ENCODE assay signal across 8 cellular contexts in the genomic region with DNA sequence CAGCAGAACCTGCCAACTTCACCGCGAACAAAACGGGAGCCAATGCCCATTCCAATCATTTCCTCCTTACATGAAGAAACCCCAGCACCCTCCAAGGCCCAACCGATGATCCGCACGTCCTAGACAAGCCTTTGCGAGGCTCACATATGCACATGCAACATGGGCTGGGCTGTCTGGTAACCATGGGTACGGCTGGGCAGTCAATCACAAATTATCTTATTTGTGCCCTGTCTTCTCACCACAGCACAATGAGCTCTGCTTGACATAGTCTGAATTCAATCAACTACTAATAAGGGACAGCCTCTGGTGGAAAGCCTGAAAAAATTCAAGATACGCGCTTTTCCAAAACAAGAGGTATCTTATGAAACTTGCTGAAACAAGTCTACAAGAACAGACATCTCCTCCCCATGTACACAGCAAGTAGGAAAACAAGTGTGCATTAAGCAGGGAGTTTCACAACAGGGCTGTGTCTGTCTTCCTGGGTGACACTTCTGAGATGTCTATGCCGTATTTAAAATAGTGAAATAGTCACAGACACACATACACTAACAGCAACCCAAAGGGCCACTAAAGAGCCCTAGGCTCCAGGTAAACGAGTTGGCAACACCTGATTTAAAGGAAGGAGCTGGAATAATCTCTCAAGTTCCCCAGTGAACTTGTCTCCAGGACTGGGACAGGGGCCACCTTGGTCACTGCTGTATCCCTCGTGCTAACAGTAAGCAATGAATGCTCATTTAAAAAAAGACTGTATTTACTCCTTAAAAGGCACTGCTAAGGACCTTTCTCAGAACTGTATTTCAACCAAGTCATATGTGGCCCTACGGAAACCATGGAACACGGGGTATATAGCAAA. TPM values are rescaled to one million over a fixed set of nuclear protein-coding genes. Genes with fewer than 3 reads are reported as not detected.
DNase-seq lines count a peak whose midpoint lies in the region; ATAC-seq and TF ChIP-seq lines count a peak whose summit lies in the region.

No MANE protein-coding gene starts in this region.

- POLR2A ChIA-PET in HEK293T (lab: Yijun Ruan, JAX) = interaction anchor here (0.9 to 6.5 kb wide), 2 partner anchors 12 to 21 kb away, joined by 3 to 50 read pairs; partner anchors contain the start of gene GID8

- ATAC-seq in HG03457 (IDR thresholded peaks at IDR 0.05; ENCODE audit: unreplicated experiment) = no peak

- intact Hi-C loops in prostate gland (cut with DNase I) = no loop called here

- DNase-seq in AG08395 (ENCODE audit: low spot score) = peak; percentile 24
- DNase-seq in HEK293T (ENCODE audit: extremely low spot score) = no peak
- peak; percentile 69 for DNase-seq in fibroblast of peridontal ligament (ENCODE audit: extremely low read depth)
- DNase-seq in prostate gland (ENCODE audit: low spot score) = peak; percentile 42
- DNase-seq in NCI-H510A treated with DMSO at 0.1 percent for 48 hours (lab: John Stamatoyannopoulos, UW) = no peak
- DNase-seq in OCI-M2 (lab: John Stamatoyannopoulos, UW; ENCODE audit: unreplicated experiment) = no peak

- CTCF ChIA-PET in HEK293T (lab: Yijun Ruan, JAX) = interaction anchor here (1.0 kb wide), 1 partner anchor 17 kb away, joined by 3 read pairs; no protein-coding TSS in a partner anchor

- no peaks in the 10 kb centered on the region for H3K9me3 ChIP-seq in prostate gland

- peak; percentile 35 for TF ChIP-seq POLR2A in prostate gland (IDR thresholded peaks at IDR 0.05)

- WGBS in prostate gland = 15% methylated on average over 15 of the region's 15 CpGs

- H3K36me3 ChIP-seq in prostate gland = no peaks in the 10 kb centered on the region

- H3K27ac ChIP-seq in VCaP = peak overlapping the region; percentile 98
- H3K27ac ChIP-seq in prostate gland = peak overlapping the region; percentile 97 to 98

- TF ChIP-seq CTCF in VCaP (conservative IDR thresholded peaks at IDR 0.05) (no peak), prostate gland (IDR thresholded peaks at IDR 0.05) (no peak)

- H3K4me3 ChIP-seq in prostate gland = peak overlapping the region; percentile 88 to 93

- H3K4me1 ChIP-seq in prostate gland (replicated peaks) = peaks cover 44% of the 10 kb centered on the region

- H3K27me3 ChIP-seq in prostate gland (replicated peaks; ENCODE audit: insufficient read depth) = no peaks in the 10 kb centered on the region

TF ChIP-seq in HEK293T, 16 proteins besides CTCF, POLR2A, EP300 and RAD21:
- TF ChIP-seq, protein P1, sequence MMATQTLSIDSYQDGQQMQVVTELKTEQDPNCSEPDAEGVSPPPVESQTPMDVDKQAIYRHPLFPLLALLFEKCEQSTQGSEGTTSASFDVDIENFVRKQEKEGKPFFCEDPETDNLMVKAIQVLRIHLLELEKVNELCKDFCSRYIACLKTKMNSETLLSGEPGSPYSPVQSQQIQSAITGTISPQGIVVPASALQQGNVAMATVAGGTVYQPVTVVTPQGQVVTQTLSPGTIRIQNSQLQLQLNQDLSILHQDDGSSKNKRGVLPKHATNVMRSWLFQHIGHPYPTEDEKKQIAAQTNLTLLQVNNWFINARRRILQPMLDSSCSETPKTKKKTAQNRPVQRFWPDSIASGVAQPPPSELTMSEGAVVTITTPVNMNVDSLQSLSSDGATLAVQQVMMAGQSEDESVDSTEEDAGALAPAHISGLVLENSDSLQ (IDR thresholded peaks at IDR 0.05) = peak; percentile 93
- no peak for TF ChIP-seq SUZ12 (IDR thresholded peaks at IDR 0.05)
TF ChIP-seq in HEK293T: peak in this region for 1.

RNA-seq across cellular contexts. Expression of gene DIDO1, which starts 1.5 kb away (rescaled TPM):
- total RNA-seq in prostate gland = 10 to 100 TPM; 68.5 to 75.9 TPM

RNA-seq across cellular contexts. Expression of gene GID8, which starts 13.2 kb away (rescaled TPM):
- total RNA-seq in prostate gland = 10 to 100 TPM; 38.7 to 42.7 TPM

RNA-seq across cellular contexts. Expression of gene SLC17A9, which starts 27.7 kb away (rescaled TPM):
- total RNA-seq in prostate gland = 1 to 10 TPM in 1 of 2 donors, under 1 TPM in 1; 0.41 to 3.5 TPM

Comparison
In these comparisons a context has a peak if more than half of its experiments do, and no peak if none do; other contexts are left out.
1. DNase-seq: peak in AG08395 (single experiment), fibroblast of peridontal ligament (single experiment) and prostate gland (single experiment); none in HEK293T (single experiment), NCI-H510A treated with DMSO at 0.1 percent for 48 hours (single experiment) and OCI-M2 (single experiment).